21 cellular contexts compared by ENCODE assay signal in genomic region chr4:184279496-184280082, GRCh38.
DNase-seq lines count a peak whose midpoint lies in the region; ATAC-seq and TF ChIP-seq lines count a peak whose summit lies in the region.
"Had no signal": no experiment of that assay in that cellular context is flagged by ENCODE, and none has a peak within 500 bp of the region (broad histone marks: within the 10 kb centered on the region; RNA-seq: fewer than 3 reads in every experiment).

No MANE protein-coding gene starts in this region.

- POLR2A ChIA-PET in activated B cell treated with CpG ODN at 0.5 μM for 24 hours (lab: Charles Lee), result interaction anchor here (0.7 to 7.4 kb wide), 11 partner anchors 8 to 1111 kb away, joined by 3 to 177 read pairs (median 5); partner anchors contain the start of genes CASP3, IRF2 and PRIMPOL

- peak overlapping the region; percentile 54 to 90 (median 55) for H3K27ac Mint-ChIP-seq in CD4-positive, CD25-positive, alpha-beta regulatory T cell
- H3K27ac Mint-ChIP-seq in activated B cell treated with CpG ODN at 0.5 μM for 24 hours, result peak overlapping the region; percentile 83
- H3K27ac Mint-ChIP-seq: nephron had no signal

- no peaks in the 10 kb centered on the region for H3K27me3 ChIP-seq in CD4-positive, CD25-positive, alpha-beta regulatory T cell (ENCODE audit: control insufficient read depth, insufficient read depth, low read length)
- H3K27me3 ChIP-seq: breast epithelium, foreskin keratinocyte, tibial artery had no signal

- TF ChIP-seq CTCF in activated B cell treated with CpG ODN at 0.5 μM for 24 hours (IDR thresholded peaks at IDR 0.05), result no peak

- H3K9me3 ChIP-seq in CD4-positive, CD25-positive, alpha-beta regulatory T cell (ENCODE audit: control insufficient read depth in 2 of 2, low read length in 2 of 2), result no peaks in the 10 kb centered on the region

- H3K4me3 Mint-ChIP-seq in CD4-positive, CD25-positive, alpha-beta regulatory T cell, result peak overlapping the region in 3 of 4 donors; percentile 15 to 74 (median 29)
- peak overlapping the region; percentile 19 for H3K4me3 Mint-ChIP-seq in activated B cell treated with CpG ODN at 0.5 μM for 24 hours
- H3K4me3 Mint-ChIP-seq: nephron had no signal

- H3K4me1 ChIP-seq in CD4-positive, CD25-positive, alpha-beta regulatory T cell (ENCODE audit: control insufficient read depth, insufficient read depth, low read length, poor library complexity, severe bottlenecking), result peaks cover 38% of the 10 kb centered on the region
- H3K4me1 ChIP-seq: tibial artery had no signal

- H3K27me3 Mint-ChIP-seq in CD4-positive, CD25-positive, alpha-beta regulatory T cell, result no peaks in the 10 kb centered on the region
- H3K27me3 Mint-ChIP-seq in activated B cell treated with CpG ODN at 0.5 μM for 24 hours, result no peaks in the 10 kb centered on the region

- ATAC-seq in CD4-positive, CD25-positive, alpha-beta regulatory T cell (ENCODE audit: low read depth in 2 of 2), result no peak
- no peak for ATAC-seq in activated B cell treated with CpG ODN at 0.5 μM for 24 hours (ENCODE audit: low read depth)
- ATAC-seq in HG02870 (IDR thresholded peaks at IDR 0.05; ENCODE audit: unreplicated experiment), result no peak
- ATAC-seq: activated naive CD4-positive, alpha-beta T cell treated with anti-CD3 and anti-CD28 coated beads, Interleukin-2, amount 50 U/mL, for 72 hours; foreskin keratinocyte had no signal

- no peak overlapping the region for H3K27ac ChIP-seq in CD4-positive, CD25-positive, alpha-beta regulatory T cell (ENCODE audit: insufficient read depth, low read length, poor library complexity, severe bottlenecking)
- H3K27ac ChIP-seq: 22Rv1, breast epithelium, foreskin keratinocyte, tibial artery had no signal

- H3K9me3 Mint-ChIP-seq in CD4-positive, CD25-positive, alpha-beta regulatory T cell, result peaks cover 0 to 7% (median 2%) of the 10 kb centered on the region in 7 donors
- peaks cover 10% of the 10 kb centered on the region for H3K9me3 Mint-ChIP-seq in activated B cell treated with CpG ODN at 0.5 μM for 24 hours

- intact Hi-C loops in activated B cell treated with CpG ODN at 0.5 μM for 24 hours (cut with micrococcal nuclease), result loop anchor here (5.0 kb wide), 1 partner anchor 368 kb away; the partner anchor contains the start of genes CASP3 and PRIMPOL

- DNase-seq in DMS53 (lab: John Stamatoyannopoulos, UW) (peak; percentile 7), DMS53 treated with DMSO at 0.1 percent for 48 hours (lab: John Stamatoyannopoulos, UW; ENCODE audit: unreplicated experiment) (no peak), activated B cell treated with CpG ODN at 0.5 μM for 24 hours (no peak), kidney tubule cell (ENCODE audit: low spot score) (peak; percentile 33), H4 (ENCODE audit: low spot score) (no peak)
- no peak for DNase-seq in CD4-positive, CD25-positive, alpha-beta regulatory T cell
- DNase-seq in NK-92 treated with Interleukin-12 subunit alpha and Interleukin-12 subunit beta, amount 100 ng/mL, for 24 hours (lab: John Stamatoyannopoulos, UW), result no peak
- DNase-seq: activated CD4-positive, CD25-positive, alpha-beta regulatory T cell; dermis blood vessel endothelial cell; foreskin keratinocyte; hippocampal formation; mammary epithelial cell; NCI-H446 treated with DMSO at 0.1 percent for 48 hours; SHP77; T-helper 2 cell; tibial artery had no signal

- no peaks in the 10 kb centered on the region for H3K36me3 ChIP-seq in CD4-positive, CD25-positive, alpha-beta regulatory T cell (ENCODE audit: control insufficient read depth, insufficient read depth, low read length)
- H3K36me3 ChIP-seq: breast epithelium, tibial artery had no signal

- H3K36me3 Mint-ChIP-seq in CD4-positive, CD25-positive, alpha-beta regulatory T cell, result no peaks in the 10 kb centered on the region
- H3K36me3 Mint-ChIP-seq in activated B cell treated with CpG ODN at 0.5 μM for 24 hours (ENCODE audit: low read depth), result peaks cover 5% of the 10 kb centered on the region

- CTCF ChIA-PET in activated B cell treated with CpG ODN at 0.5 μM for 24 hours (lab: Charles Lee), result interaction anchor here (2.6 to 7.4 kb wide), 2 partner anchors 14 to 49 kb away, joined by 7 to 119 read pairs; no protein-coding TSS in a partner anchor

- peaks cover 13 to 44% (median 41%) of the 10 kb centered on the region in 4 donors for H3K4me1 Mint-ChIP-seq in CD4-positive, CD25-positive, alpha-beta regulatory T cell
- peaks cover 57% of the 10 kb centered on the region for H3K4me1 Mint-ChIP-seq in activated B cell treated with CpG ODN at 0.5 μM for 24 hours

- no peak overlapping the region for H3K4me3 ChIP-seq in CD4-positive, CD25-positive, alpha-beta regulatory T cell (ENCODE audit: low read depth, low read length)
- H3K4me3 ChIP-seq: breast epithelium, tibial artery had no signal

Comparison
In these comparisons a context has a peak if more than half of its experiments do, and no peak if none do; other contexts are left out.
1. DNase-seq: peak in DMS53 (single experiment) and kidney tubule cell (single experiment); none in DMS53 treated with DMSO at 0.1 percent for 48 hours (single experiment), CD4-positive, CD25-positive, alpha-beta regulatory T cell (0 of 3), activated B cell treated with CpG ODN at 0.5 μM for 24 hours (single experiment), NK-92 treated with Interleukin-12 subunit alpha and Interleukin-12 subunit beta, amount 100 ng/mL, for 24 hours (single experiment) and H4 (single experiment).